ENCODE assay signal across 20 cellular contexts in the genomic region with DNA sequence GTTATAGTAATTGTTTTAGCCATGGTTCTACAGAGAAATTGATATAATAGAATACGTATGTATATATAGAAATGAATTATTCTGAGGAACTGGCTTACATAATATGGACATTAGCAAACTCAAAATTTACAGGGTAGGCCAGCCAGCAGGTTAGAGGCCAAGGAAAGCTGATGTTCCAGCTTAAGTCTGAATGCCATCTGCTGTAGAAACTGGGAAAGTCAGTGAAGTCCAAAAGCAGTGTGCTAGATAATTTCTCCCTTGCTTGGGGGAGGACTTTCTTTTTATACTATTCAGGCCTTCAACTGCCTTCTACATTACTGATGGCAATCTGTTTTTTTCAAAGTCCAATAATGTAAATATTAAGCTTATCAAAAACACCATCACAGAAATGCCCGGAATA.
"Had no signal": no experiment of that assay in that cellular context is flagged by ENCODE, and none has a peak within 500 bp of the region (broad histone marks: within the 10 kb centered on the region; RNA-seq: fewer than 3 reads in every experiment).

No MANE protein-coding gene starts in this region.

- H3K27ac Mint-ChIP-seq: activated naive CD4-positive, alpha-beta T cell treated with anti-CD3 and anti-CD28 coated beads for 36 hours; activated T-helper 17 cell treated with anti-CD3 and anti-CD28 coated beads, Interleukin-2, amount 50 U/mL, for 72 hours; natural killer cell treated with Interleukin-12 subunit alpha and Interleukin-12 subunit beta and Interleukin-15 and Interleukin-18, amount 100 ng/mL, for 72 hours; stimulated activated memory B cell treated with anti-CD40 and anti-IgM and Interleukin-4, amounts not matched to agents 10 μg/mL and 1 μg/mL and 100 μg/mL, for 72 hours; T-helper 1 cell treated with Interleukin-12 subunit alpha and Interleukin-12 subunit beta and Interleukin-4 antibody, amounts not matched to agents 30 μg/mL and 1 μg/mL, for 36 hours had no signal

- H3K4me3 ChIP-seq: adrenal gland, body of pancreas, lung, mucosa of descending colon, prostate gland, right lobe of liver, spleen, tibial nerve had no signal

- DNase-seq: activated CD4-positive, alpha-beta T cell treated with anti-CD3 and anti-CD28 coated beads, Interleukin-2, amount 50 U/mL, for 1 hour; activated naive CD4-positive, alpha-beta T cell treated with anti-CD3 and anti-CD28 coated beads for 36 hours; activated T-cell treated with anti-CD3 and anti-CD28 coated beads for 4 hours; adrenal gland; body of pancreas; central memory CD4-positive, alpha-beta T cell; hypothalamus; left cardiac atrium; mucosa of descending colon; occipital lobe; right lobe of liver; spleen; stimulated activated CD4-positive, alpha-beta T cell treated with anti-CD3 and anti-CD28 coated beads, Interleukin-1b, Interleukin-23, amount 100 ng/mL, for 48 hours had no signal

- H3K4me1 ChIP-seq: adrenal gland, body of pancreas, prostate gland, right lobe of liver, spleen, tibial nerve had no signal

- H3K9me3 ChIP-seq: adrenal gland, body of pancreas, mucosa of descending colon, prostate gland, right lobe of liver had no signal

- H3K27me3 ChIP-seq: adrenal gland, body of pancreas, right lobe of liver, spleen, tibial nerve had no signal

- H3K4me1 Mint-ChIP-seq: activated T-helper 17 cell treated with anti-CD3 and anti-CD28 coated beads, Interleukin-2, amount 50 U/mL, for 72 hours; stimulated activated memory B cell treated with anti-CD40 and anti-IgM and Interleukin-4, amounts not matched to agents 10 μg/mL and 1 μg/mL and 100 μg/mL, for 72 hours had no signal

- H3K27me3 Mint-ChIP-seq: activated T-helper 17 cell treated with anti-CD3 and anti-CD28 coated beads, Interleukin-2, amount 50 U/mL, for 72 hours; natural killer cell treated with Interleukin-12 subunit alpha and Interleukin-12 subunit beta and Interleukin-15 and Interleukin-18, amount 100 ng/mL, for 72 hours; stimulated activated memory B cell treated with anti-CD40 and anti-IgM and Interleukin-4, amounts not matched to agents 10 μg/mL and 1 μg/mL and 100 μg/mL, for 72 hours had no signal

- H3K36me3 ChIP-seq: adrenal gland, prostate gland, right lobe of liver, spleen, tibial nerve had no signal

- H3K36me3 Mint-ChIP-seq: stimulated activated memory B cell treated with anti-CD40 and anti-IgM and Interleukin-4, amounts not matched to agents 10 μg/mL and 1 μg/mL and 100 μg/mL, for 72 hours had no signal

- ATAC-seq: activated T-helper 17 cell treated with anti-CD3 and anti-CD28 coated beads, Interleukin-2, amount 50 U/mL, for 72 hours; body of pancreas; left cardiac atrium; mucosa of descending colon; natural killer cell treated with Interleukin-12 subunit alpha and Interleukin-12 subunit beta and Interleukin-15 and Interleukin-18, amount 100 ng/mL, for 72 hours; right lobe of liver; stimulated activated memory B cell treated with anti-CD40 and anti-IgM and Interleukin-4, amounts not matched to agents 10 μg/mL and 1 μg/mL and 100 μg/mL, for 72 hours had no signal

- H3K9me3 Mint-ChIP-seq: T-helper 1 cell treated with Interleukin-12 subunit alpha and Interleukin-12 subunit beta and Interleukin-4 antibody, amounts not matched to agents 30 μg/mL and 1 μg/mL, for 36 hours had no signal

- H3K4me3 Mint-ChIP-seq: activated naive CD4-positive, alpha-beta T cell treated with anti-CD3 and anti-CD28 coated beads for 36 hours; activated T-helper 17 cell treated with anti-CD3 and anti-CD28 coated beads, Interleukin-2, amount 50 U/mL, for 72 hours; natural killer cell treated with Interleukin-12 subunit alpha and Interleukin-12 subunit beta and Interleukin-15 and Interleukin-18, amount 100 ng/mL, for 72 hours; stimulated activated memory B cell treated with anti-CD40 and anti-IgM and Interleukin-4, amounts not matched to agents 10 μg/mL and 1 μg/mL and 100 μg/mL, for 72 hours; T-helper 1 cell treated with Interleukin-12 subunit alpha and Interleukin-12 subunit beta and Interleukin-4 antibody, amounts not matched to agents 30 μg/mL and 1 μg/mL, for 36 hours had no signal

- H3K27ac ChIP-seq: adrenal gland, body of pancreas, prostate gland, right lobe of liver, spleen, tibial nerve had no signal
